26 cellular contexts compared by ENCODE assay signal in genomic region chr4:96343836-96344235, GRCh38.
"Had no signal": no experiment of that assay in that cellular context is flagged by ENCODE, and none has a peak within 500 bp of the region (broad histone marks: within the 10 kb centered on the region; RNA-seq: fewer than 3 reads in every experiment).

No MANE protein-coding gene starts in this region.

- H3K27ac ChIP-seq: cardiac muscle cell, coronary artery, SJCRH30, SK-N-MC had no signal

- H3K36me3 ChIP-seq: cardiac muscle cell, SJCRH30 had no signal

- H3K4me1 ChIP-seq: SJCRH30 had no signal

- H3K4me3 ChIP-seq: cardiac muscle cell, coronary artery, SJCRH30, SK-N-MC had no signal

- H3K27me3 ChIP-seq: cardiac muscle cell, SJCRH30 had no signal

- DNase-seq: activated CD4-positive, alpha-beta T cell treated with anti-CD3 and anti-CD28 coated beads, Interleukin-2, amount 10 ng/mL, durations not matched to agents 24 days and 14 days; activated CD4-positive, alpha-beta T cell treated with anti-CD3 and anti-CD28 coated beads, Interleukin-2, amount 50 U/mL, for 4 hours; activated CD8-positive, alpha-beta T cell treated with anti-CD3 and anti-CD28 coated beads for 36 hours; activated effector memory CD4-positive, alpha-beta T cell treated with anti-CD3 and anti-CD28 coated beads, Interleukin-2, amount 50 U/mL, for 16 hours; activated naive CD4-positive, alpha-beta T cell; activated naive CD4-positive, alpha-beta T cell treated with anti-CD3 and anti-CD28 coated beads, Interleukin-2, amount 50 U/mL, for 16 hours; activated naive CD8-positive, alpha-beta T cell treated with anti-CD3 and anti-CD28 coated beads for 36 hours; activated T-cell treated with anti-CD3 and anti-CD28 coated beads, Interleukin-2, amount 50 U/mL, for 1 hour; activated T-cell treated with anti-CD3 and anti-CD28 coated beads, Interleukin-2, amount 50 U/mL, for 72 hours; amniotic stem cell; aorta; NCI-H1092 treated with DMSO at 0.1 percent for 48 hours; NCI-H146; NCI-H187; NCI-H2029 treated with DMSO at 0.1 percent for 48 hours; NCI-H2107; NCI-H446; NCI-H510A treated with DMSO at 0.1 percent for 48 hours; NCI-H526 treated with DMSO at 0.1 percent for 48 hours; SHP77; SJCRH30 had no signal

- H3K9me3 ChIP-seq: SJCRH30 had no signal

- ATAC-seq: activated CD8-positive, alpha-beta T cell treated with anti-CD3 and anti-CD28 coated beads for 36 hours; activated T-cell treated with anti-CD3 and anti-CD28 coated beads, Interleukin-2, amount 50 U/mL, for 72 hours; activated T-helper 17 cell treated with anti-CD3 and anti-CD28 coated beads, Interleukin-2, amount 50 U/mL, for 72 hours; Panc1 had no signal
